ENCODE assay signal across 1 cellular context in the genomic region with DNA sequence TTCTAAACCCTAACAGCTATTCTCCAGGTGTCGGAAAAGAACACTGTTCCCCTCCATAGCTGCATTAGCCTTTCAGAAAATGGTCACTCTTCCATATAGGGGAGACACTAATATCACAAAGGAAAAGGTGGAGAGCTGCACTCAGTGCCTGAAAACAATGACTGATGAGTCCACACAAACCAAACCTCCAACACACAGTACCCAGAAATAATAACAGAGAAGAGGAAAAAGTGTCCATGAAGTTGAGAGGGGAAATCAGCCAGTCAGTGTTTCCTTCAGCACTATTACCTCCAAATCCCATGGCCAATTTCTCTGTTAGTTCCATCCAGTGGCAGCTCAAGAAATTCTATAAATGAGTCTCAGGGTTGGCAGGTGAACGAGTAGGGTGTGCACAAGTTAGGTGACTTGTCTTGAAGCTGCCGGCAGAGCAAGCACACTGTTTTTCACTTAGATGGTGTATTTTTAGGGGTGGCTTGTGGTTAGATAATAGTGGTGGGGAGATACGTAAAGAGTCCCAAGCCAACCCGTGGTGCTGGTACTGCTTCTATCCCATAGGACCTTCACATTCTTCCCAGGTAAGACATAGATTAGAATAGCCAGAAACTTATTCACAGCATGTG.
TF ChIP-seq lines count a peak whose summit lies in the region.

No MANE protein-coding gene starts in this region.

TF ChIP-seq in SK-N-SH treated with all-trans-retinoic acid at 6 μM for 48 hours, 23 proteins besides CTCF, POLR2A, EP300 and RAD21 (continued from another document):
- TF ChIP-seq ZFP3 (CRISPR knock-in tag; IDR thresholded peaks at IDR 0.05) (no peak), SNAI2 (CRISPR knock-in tag; IDR thresholded peaks at IDR 0.05) (no peak), CSDC2 (CRISPR knock-in tag; IDR thresholded peaks at IDR 0.05) (no peak), ZNF70 (CRISPR knock-in tag; IDR thresholded peaks at IDR 0.05) (no peak), ARNTL (CRISPR knock-in tag; IDR thresholded peaks at IDR 0.05; ENCODE audit: borderline replicate concordance, low read depth) (no peak), ZC3H10 (CRISPR knock-in tag; IDR thresholded peaks at IDR 0.05) (no peak), BACH2 (CRISPR knock-in tag; IDR thresholded peaks at IDR 0.05; ENCODE audit: borderline replicate concordance) (no peak), GLIS3 (CRISPR knock-in tag; IDR thresholded peaks at IDR 0.05) (no peak)
TF ChIP-seq in SK-N-SH treated with all-trans-retinoic acid at 6 μM for 48 hours: peak in this region for 0.
